22 cellular contexts compared by ENCODE assay signal in genomic region chr1:68047659-68048026, GRCh38. TPM values are rescaled to one million over a fixed set of nuclear protein-coding genes. Genes with fewer than 3 reads are reported as not detected.
"Had no signal": no experiment of that assay in that cellular context is flagged by ENCODE, and none has a peak within 500 bp of the region (broad histone marks: within the 10 kb centered on the region; RNA-seq: fewer than 3 reads in every experiment).

No MANE protein-coding gene starts in this region.

- ATAC-seq: SK-N-SH treated with all-trans-retinoic acid at 6 μM for 48 hours had no signal

- DNase-seq: activated B cell treated with CpG ODN at 0.5 μM for 24 hours; activated CD4-positive, alpha-beta memory T cell treated with anti-CD3 and anti-CD28 coated beads, Interleukin-2, amount 10 ng/mL, durations not matched to agents 7 days and 5 days; activated CD4-positive, alpha-beta T cell treated with anti-CD3 and anti-CD28 coated beads for 1 hour; activated CD4-positive, alpha-beta T cell treated with anti-CD3 and anti-CD28 coated beads, Interleukin-2, amount 50 U/mL, for 1 hour; activated CD8-positive, alpha-beta memory T cell treated with anti-CD3 and anti-CD28 coated beads, Interleukin-2, amount 50 U/mL, for 48 hours; activated gamma-delta T cell; activated T-cell treated with anti-CD3 and anti-CD28 coated beads, Interleukin-2, amount 50 U/mL, for 1 hour; colonic mucosa; KG1; NCI-H1048; NCI-H146; NCI-H187 treated with DMSO at 0.1 percent for 48 hours; NCI-H2081 treated with DMSO at 0.1 percent for 48 hours; NCI-H2227 treated with DMSO at 0.1 percent for 48 hours; NCI-H446 treated with DMSO at 0.1 percent for 48 hours; NCI-H526; SHP77; SW 1271 had no signal

- H3K36me3 Mint-ChIP-seq: activated naive CD4-positive, alpha-beta T cell treated with anti-CD3 and anti-CD28 coated beads, Interleukin-2, amount 50 U/mL, for 24 hours had no signal

- H3K9me3 Mint-ChIP-seq: activated B cell treated with CpG ODN at 0.5 μM for 24 hours; activated CD4-positive, alpha-beta memory T cell treated with anti-CD3 and anti-CD28 coated beads, Interleukin-2, amount 10 ng/mL, durations not matched to agents 7 days and 5 days; activated naive CD4-positive, alpha-beta T cell treated with anti-CD3 and anti-CD28 coated beads, Interleukin-2, amount 50 U/mL, for 24 hours; T-helper 2 cell treated with Interferon-gamma antibody and Interleukin-4, amounts not matched to agents 5 μg/mL and 100 μg/mL, for 36 hours had no signal

- H3K4me3 Mint-ChIP-seq: activated B cell treated with CpG ODN at 0.5 μM for 24 hours; activated CD4-positive, alpha-beta memory T cell treated with anti-CD3 and anti-CD28 coated beads, Interleukin-2, amount 10 ng/mL, durations not matched to agents 7 days and 5 days; activated naive CD4-positive, alpha-beta T cell treated with anti-CD3 and anti-CD28 coated beads, Interleukin-2, amount 50 U/mL, for 24 hours had no signal

- H3K4me1 Mint-ChIP-seq: activated B cell treated with CpG ODN at 0.5 μM for 24 hours; activated CD4-positive, alpha-beta memory T cell treated with anti-CD3 and anti-CD28 coated beads, Interleukin-2, amount 10 ng/mL, durations not matched to agents 7 days and 5 days; activated naive CD4-positive, alpha-beta T cell treated with anti-CD3 and anti-CD28 coated beads, Interleukin-2, amount 50 U/mL, for 24 hours had no signal

- H3K27ac Mint-ChIP-seq: activated B cell treated with CpG ODN at 0.5 μM for 24 hours; activated CD4-positive, alpha-beta memory T cell treated with anti-CD3 and anti-CD28 coated beads, Interleukin-2, amount 10 ng/mL, durations not matched to agents 7 days and 5 days; activated naive CD4-positive, alpha-beta T cell treated with anti-CD3 and anti-CD28 coated beads, Interleukin-2, amount 50 U/mL, for 24 hours; T-helper 2 cell treated with Interferon-gamma antibody and Interleukin-4, amounts not matched to agents 5 μg/mL and 100 μg/mL, for 36 hours had no signal

RNA-seq across cellular contexts. Expression of gene DIRAS3, which starts 2.8 kb away (rescaled TPM):
- total RNA-seq: activated B cell treated with CpG ODN at 0.5 μM for 24 hours; activated CD4-positive, alpha-beta memory T cell treated with anti-CD3 and anti-CD28 coated beads, Interleukin-2, amount 10 ng/mL, durations not matched to agents 7 days and 5 days; T-helper 1 cell treated with Interleukin-12 subunit alpha and Interleukin-12 subunit beta and Interleukin-4 antibody, amounts not matched to agents 30 ng/mL and 1 ng/mL, for 36 hours had no signal
